In genomic region chr10:51792678-51793077, GRCh38 we compare ENCODE assay signal across 2 cellular contexts.
TF ChIP-seq lines count a peak whose summit lies in the region.

No MANE protein-coding gene starts in this region.

TF ChIP-seq in HepG2, 621 proteins besides CTCF, POLR2A, EP300 and RAD21 (continued from another document):
- TF ChIP-seq, protein P1, sequence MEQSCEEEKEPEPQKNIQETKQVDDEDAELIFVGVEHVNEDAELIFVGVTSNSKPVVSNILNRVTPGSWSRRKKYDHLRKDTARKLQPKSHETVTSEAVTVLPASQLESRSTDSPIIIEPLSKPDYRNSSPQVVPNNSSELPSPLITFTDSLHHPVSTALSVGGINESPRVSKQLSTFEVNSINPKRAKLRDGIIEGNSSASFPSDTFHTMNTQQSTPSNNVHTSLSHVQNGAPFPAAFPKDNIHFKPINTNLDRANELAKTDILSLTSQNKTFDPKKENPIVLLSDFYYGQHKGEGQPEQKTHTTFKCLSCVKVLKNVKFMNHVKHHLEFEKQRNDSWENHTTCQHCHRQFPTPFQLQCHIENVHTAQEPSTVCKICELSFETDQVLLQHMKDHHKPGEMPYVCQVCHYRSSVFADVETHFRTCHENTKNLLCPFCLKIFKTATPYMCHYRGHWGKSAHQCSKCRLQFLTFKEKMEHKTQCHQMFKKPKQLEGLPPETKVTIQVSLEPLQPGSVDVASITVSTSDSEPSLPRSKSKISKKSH (CRISPR knock-in tag; IDR thresholded peaks at IDR 0.05; ENCODE audit: borderline replicate concordance), result no peak
- TF ChIP-seq ZNF557 (CRISPR knock-in tag; IDR thresholded peaks at IDR 0.05) (no peak), MAFF (IDR thresholded peaks at IDR 0.05; ENCODE audit: low read depth, low read length) (peak; percentile 92)

TF ChIP-seq in K562, 482 proteins besides CTCF, POLR2A, EP300 and RAD21 (continued from another document):
- TF ChIP-seq, protein P2, sequence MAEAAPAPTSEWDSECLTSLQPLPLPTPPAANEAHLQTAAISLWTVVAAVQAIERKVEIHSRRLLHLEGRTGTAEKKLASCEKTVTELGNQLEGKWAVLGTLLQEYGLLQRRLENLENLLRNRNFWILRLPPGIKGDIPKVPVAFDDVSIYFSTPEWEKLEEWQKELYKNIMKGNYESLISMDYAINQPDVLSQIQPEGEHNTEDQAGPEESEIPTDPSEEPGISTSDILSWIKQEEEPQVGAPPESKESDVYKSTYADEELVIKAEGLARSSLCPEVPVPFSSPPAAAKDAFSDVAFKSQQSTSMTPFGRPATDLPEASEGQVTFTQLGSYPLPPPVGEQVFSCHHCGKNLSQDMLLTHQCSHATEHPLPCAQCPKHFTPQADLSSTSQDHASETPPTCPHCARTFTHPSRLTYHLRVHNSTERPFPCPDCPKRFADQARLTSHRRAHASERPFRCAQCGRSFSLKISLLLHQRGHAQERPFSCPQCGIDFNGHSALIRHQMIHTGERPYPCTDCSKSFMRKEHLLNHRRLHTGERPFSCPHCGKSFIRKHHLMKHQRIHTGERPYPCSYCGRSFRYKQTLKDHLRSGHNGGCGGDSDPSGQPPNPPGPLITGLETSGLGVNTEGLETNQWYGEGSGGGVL (CRISPR knock-in tag; IDR thresholded peaks at IDR 0.05), result no peak
- TF ChIP-seq ESRRB (CRISPR knock-in tag; IDR thresholded peaks at IDR 0.05; ENCODE audit: borderline replicate concordance) (no peak), STAT5B (CRISPR knock-in tag; IDR thresholded peaks at IDR 0.05) (no peak), ZNF511 (CRISPR knock-in tag; IDR thresholded peaks at IDR 0.05) (no peak), ZNF436 (CRISPR knock-in tag; IDR thresholded peaks at IDR 0.05) (no peak), HIVEP1 (CRISPR knock-in tag; IDR thresholded peaks at IDR 0.05) (no peak), MAFG (tag; conservative IDR thresholded peaks at IDR 0.05) (peak; percentile 64), C11orf30 (IDR thresholded peaks at IDR 0.05; ENCODE audit: low read depth) (peak; percentile 47; the same call in 1 of the 2 replicates), ZKSCAN1 (IDR thresholded peaks at IDR 0.05; ENCODE audit: low read depth, low read length) (no peak), ZBED1 (IDR thresholded peaks at IDR 0.05) (no peak), ZNF316 (IDR thresholded peaks at IDR 0.05) (peak; percentile 74), MCM3 (IDR thresholded peaks at IDR 0.05) (no peak), SAFB (IDR thresholded peaks at IDR 0.05; ENCODE audit: borderline replicate concordance, low read depth, low read length) (no peak), ZNF75A (CRISPR knock-in tag; IDR thresholded peaks at IDR 0.05) (no peak), ARID2 (IDR thresholded peaks at IDR 0.05) (no peak), NCOR1 (IDR thresholded peaks at IDR 0.05) (no peak), MXI1 (IDR thresholded peaks at IDR 0.05; ENCODE audit: low read depth, low read length) (no peak), GABPA (tag; conservative IDR thresholded peaks at IDR 0.05; ENCODE audit: low read depth) (no peak), ZNF263 (CRISPR knock-in tag; IDR thresholded peaks at IDR 0.05; ENCODE audit: borderline replicate concordance) (no peak), MAFF (IDR thresholded peaks at IDR 0.05; ENCODE audit: low read length) (peak; percentile 85), PTBP1 (IDR thresholded peaks at IDR 0.05; ENCODE audit: low read depth, low read length) (no peak)
- TF ChIP-seq, protein P3, sequence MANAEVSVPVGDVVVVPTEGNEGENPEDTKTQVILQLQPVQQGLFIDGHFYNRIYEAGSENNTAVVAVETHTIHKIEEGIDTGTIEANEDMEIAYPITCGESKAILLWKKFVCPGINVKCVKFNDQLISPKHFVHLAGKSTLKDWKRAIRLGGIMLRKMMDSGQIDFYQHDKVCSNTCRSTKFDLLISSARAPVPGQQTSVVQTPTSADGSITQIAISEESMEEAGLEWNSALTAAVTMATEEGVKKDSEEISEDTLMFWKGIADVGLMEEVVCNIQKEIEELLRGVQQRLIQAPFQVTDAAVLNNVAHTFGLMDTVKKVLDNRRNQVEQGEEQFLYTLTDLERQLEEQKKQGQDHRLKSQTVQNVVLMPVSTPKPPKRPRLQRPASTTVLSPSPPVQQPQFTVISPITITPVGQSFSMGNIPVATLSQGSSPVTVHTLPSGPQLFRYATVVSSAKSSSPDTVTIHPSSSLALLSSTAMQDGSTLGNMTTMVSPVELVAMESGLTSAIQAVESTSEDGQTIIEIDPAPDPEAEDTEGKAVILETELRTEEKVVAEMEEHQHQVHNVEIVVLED (CRISPR knock-in tag; IDR thresholded peaks at IDR 0.05), result no peak
- TF ChIP-seq, protein P4, sequence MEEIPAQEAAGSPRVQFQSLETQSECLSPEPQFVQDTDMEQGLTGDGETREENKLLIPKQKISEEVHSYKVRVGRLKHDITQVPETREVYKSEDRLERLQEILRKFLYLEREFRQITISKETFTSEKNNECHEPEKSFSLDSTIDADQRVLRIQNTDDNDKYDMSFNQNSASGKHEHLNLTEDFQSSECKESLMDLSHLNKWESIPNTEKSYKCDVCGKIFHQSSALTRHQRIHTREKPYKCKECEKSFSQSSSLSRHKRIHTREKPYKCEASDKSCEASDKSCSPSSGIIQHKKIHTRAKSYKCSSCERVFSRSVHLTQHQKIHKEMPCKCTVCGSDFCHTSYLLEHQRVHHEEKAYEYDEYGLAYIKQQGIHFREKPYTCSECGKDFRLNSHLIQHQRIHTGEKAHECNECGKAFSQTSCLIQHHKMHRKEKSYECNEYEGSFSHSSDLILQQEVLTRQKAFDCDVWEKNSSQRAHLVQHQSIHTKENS (CRISPR knock-in tag; IDR thresholded peaks at IDR 0.05), result no peak
TF ChIP-seq in K562: peak in this region for 5.
